Comparison of ENCODE assay signal across 26 cellular contexts in the genomic region with DNA sequence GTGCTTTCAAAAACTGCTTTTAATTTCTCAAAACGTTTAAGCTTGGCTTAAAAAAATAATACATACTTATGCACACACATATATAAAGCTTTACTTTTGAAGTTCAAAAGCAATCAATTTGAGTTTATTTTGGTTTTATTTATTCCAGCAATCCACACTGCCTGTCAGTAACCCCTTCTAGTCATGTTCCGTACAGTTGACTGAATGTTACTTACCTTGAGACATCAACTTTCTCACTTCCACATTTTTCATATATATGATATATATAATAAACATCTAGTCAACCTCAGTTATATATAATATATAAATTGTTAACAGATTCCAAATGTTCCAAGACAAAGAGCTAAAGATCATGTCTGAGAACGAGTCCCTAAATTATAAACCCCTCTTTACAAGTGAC.
"Had no signal": no experiment of that assay in that cellular context is flagged by ENCODE, and none has a peak within 500 bp of the region (broad histone marks: within the 10 kb centered on the region; RNA-seq: fewer than 3 reads in every experiment).

No MANE protein-coding gene starts in this region.

- ATAC-seq: activated CD8-positive, alpha-beta T cell treated with anti-CD3 and anti-CD28 coated beads for 36 hours; activated naive CD8-positive, alpha-beta T cell treated with anti-CD3 and anti-CD28 coated beads, Interleukin-2, amount 50 U/mL, for 24 hours had no signal

- H3K36me3 ChIP-seq: ascending aorta, cardiac muscle cell had no signal

- H3K4me3 ChIP-seq: ascending aorta, cardiac muscle cell had no signal

- H3K4me1 ChIP-seq: ascending aorta had no signal

- H3K27me3 ChIP-seq: ascending aorta, cardiac muscle cell had no signal

- DNase-seq: activated B cell treated with CpG ODN at 0.5 μM for 24 hours; activated CD4-positive, alpha-beta memory T cell treated with anti-CD3 and anti-CD28 coated beads for 36 hours; activated CD4-positive, alpha-beta T cell treated with anti-CD3 and anti-CD28 coated beads for 4 hours; activated CD4-positive, alpha-beta T cell treated with anti-CD3 and anti-CD28 coated beads, Interleukin-2, amount 10 ng/mL, durations not matched to agents 24 days and 14 days; activated CD4-positive, alpha-beta T cell treated with anti-CD3 and anti-CD28 coated beads, Interleukin-2, amount 50 U/mL, for 1 hour; activated CD4-positive, alpha-beta T cell treated with anti-CD3 and anti-CD28 coated beads, Interleukin-2, amount 50 U/mL, for 4 hours; activated CD4-positive, CD25-positive, alpha-beta regulatory T cell treated with anti-CD3 and anti-CD28 coated beads, Interleukin-2, amount 50 U/mL, for 72 hours; activated CD8-positive, alpha-beta memory T cell treated with anti-CD3 and anti-CD28 coated beads, Interleukin-2, amount 50 U/mL, for 4 hours; activated CD8-positive, alpha-beta T cell treated with anti-CD3 and anti-CD28 coated beads for 36 hours; activated effector memory CD4-positive, alpha-beta T cell treated with Interleukin-2 at 50 U/mL for 16 hours; activated gamma-delta T cell; activated naive CD4-positive, alpha-beta T cell treated with anti-CD3 and anti-CD28 coated beads, Interleukin-2, amount 10 ng/mL, durations not matched to agents 7 days and 5 days; activated naive CD4-positive, alpha-beta T cell treated with Interleukin-2 at 50 U/mL for 16 hours; activated naive CD8-positive, alpha-beta T cell treated with anti-CD3 and anti-CD28 coated beads, Interleukin-2, amount 10 ng/mL, durations not matched to agents 7 days and 5 days; activated naive CD8-positive, alpha-beta T cell treated with anti-CD3 and anti-CD28 coated beads, Interleukin-2, amount 50 U/mL, for 24 hours; activated T-cell treated with anti-CD3 and anti-CD28 coated beads, Interleukin-2, amount 50 U/mL, for 24 hours; activated T-cell treated with anti-CD3 and anti-CD28 coated beads, Interleukin-2, amount 50 U/mL, for 48 hours; amygdala; anterior cingulate cortex; caudate nucleus; cerebellar nuclear complex; T-helper 2 cell; T-helper 9 cell had no signal

- H3K27ac ChIP-seq: ascending aorta, cardiac muscle cell, VCaP had no signal

- H3K9me3 ChIP-seq: ascending aorta had no signal
